In the genomic region with DNA sequence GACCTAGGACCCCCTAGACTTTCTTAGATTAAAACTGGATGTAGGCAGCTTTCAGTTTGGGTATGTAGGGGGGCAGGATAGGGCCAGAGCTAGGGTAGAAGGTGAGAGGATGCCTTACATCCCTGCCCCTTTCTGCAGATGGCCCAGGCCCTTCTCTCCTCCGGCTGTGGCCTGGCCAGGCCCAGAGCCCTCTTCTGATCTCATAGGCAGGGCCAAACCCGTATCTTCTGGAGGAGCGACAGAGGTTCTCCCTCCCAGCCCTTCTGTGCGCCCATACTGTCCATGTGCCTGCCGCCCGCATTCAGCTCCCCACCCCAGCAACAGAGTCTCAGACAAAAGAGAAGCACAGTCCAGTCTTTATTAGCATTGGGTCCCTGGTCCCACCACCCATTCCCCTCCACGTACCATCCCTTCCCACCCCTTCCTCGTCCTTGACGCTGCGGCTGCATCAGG, we compare ENCODE assay signal across 9 cellular contexts. TPM values are rescaled to one million over a fixed set of nuclear protein-coding genes. Genes with fewer than 3 reads are reported as not detected.
A peak's percentile ranks its signal among the peaks of the same experiment; 100 is the strongest.
DNase-seq lines count a peak whose midpoint lies in the region; ATAC-seq and TF ChIP-seq lines count a peak whose summit lies in the region.
"Had no signal": no experiment of that assay in that cellular context is flagged by ENCODE, and none has a peak within 500 bp of the region (broad histone marks: within the 10 kb centered on the region; RNA-seq: fewer than 3 reads in every experiment).

No MANE protein-coding gene starts in this region.

- H3K27me3 ChIP-seq in A673 (replicated peaks; ENCODE audit: insufficient read depth, low read depth, low read length, poor library complexity): no peaks in the 10 kb centered on the region

- POLR2A ChIA-PET in A673 (lab: Charles Lee; ENCODE audit: low non-redundant PET): no interaction called here

- ATAC-seq in activated naive CD4-positive, alpha-beta T cell treated with anti-CD3 and anti-CD28 coated beads, Interleukin-2, amount 50 U/mL, for 72 hours: peak in 1 of 2 donors; percentile 1
- ATAC-seq in GM19035 (IDR thresholded peaks at IDR 0.05; ENCODE audit: unreplicated experiment): no peak
- ATAC-seq in GM18858 (IDR thresholded peaks at IDR 0.05; ENCODE audit: unreplicated experiment): no peak

- CTCF ChIA-PET in A673 (lab: Charles Lee): no interaction called here

- TF ChIP-seq POLR2A in NB4 (IDR thresholded peaks at IDR 0.05; ENCODE audit: extremely low read depth, insufficient read length): no peak

- DNase-seq in A673 (ENCODE audit: low spot score) (no peak), NB4 (ENCODE audit: low read depth) (peak; percentile 62), nephron progenitor cell (no peak), NCI-H2029 treated with DMSO at 0.1 percent for 48 hours (lab: John Stamatoyannopoulos, UW) (no peak), GM10266 (ENCODE audit: extremely low spot score) (no peak)
- no peak for DNase-seq in activated naive CD4-positive, alpha-beta T cell treated with anti-CD3 and anti-CD28 coated beads, Interleukin-2, amount 50 U/mL, for 72 hours (ENCODE audit: low spot score in 2 of 2)
- DNase-seq: PC-9 had no signal

- no TSS peak for BruUV-seq in A673 (replicated peaks; lab: Mats Ljungman, UMichigan)

- no peaks in the 10 kb centered on the region for H3K9me3 Mint-ChIP-seq in activated naive CD4-positive, alpha-beta T cell treated with anti-CD3 and anti-CD28 coated beads, Interleukin-2, amount 50 U/mL, for 72 hours
- no peaks in the 10 kb centered on the region for H3K9me3 Mint-ChIP-seq in nephron progenitor cell

- H3K4me3 ChIP-seq in A673 (ENCODE audit: low read depth, low read length, poor library complexity, severe bottlenecking) (no peak overlapping the region), NB4 (ENCODE audit: low read depth, low read length) (peak overlapping the region; percentile 99)
- H3K4me3 ChIP-seq: PC-9 had no signal

- no peak for TF ChIP-seq CTCF in A673 (conservative IDR thresholded peaks at IDR 0.05; ENCODE audit: low read depth, low read length)
- no peak for TF ChIP-seq CTCF in NB4 (IDR thresholded peaks at IDR 0.05; ENCODE audit: low read depth, low read length)
- TF ChIP-seq CTCF in nephron progenitor cell (IDR thresholded peaks at IDR 0.05): no peak
- no peak for TF ChIP-seq CTCF in GM10266 (IDR thresholded peaks at IDR 0.05; ENCODE audit: control insufficient read depth, insufficient read depth, low read depth, missing control alignments)

- peak overlapping the region; percentile 100 for H3K27ac Mint-ChIP-seq in activated naive CD4-positive, alpha-beta T cell treated with anti-CD3 and anti-CD28 coated beads, Interleukin-2, amount 50 U/mL, for 72 hours
- H3K27ac Mint-ChIP-seq in nephron progenitor cell: peak overlapping the region; percentile 46

- H3K27me3 Mint-ChIP-seq in nephron progenitor cell (ENCODE audit: low read depth, poor library complexity): peaks cover 11% of the 10 kb centered on the region

- no peaks in the 10 kb centered on the region for H3K9me3 ChIP-seq in A673 (ENCODE audit: low read depth, low read length, poor library complexity, severe bottlenecking)

- peaks cover 44 to 61% of the 10 kb centered on the region in 2 donors for H3K36me3 Mint-ChIP-seq in activated naive CD4-positive, alpha-beta T cell treated with anti-CD3 and anti-CD28 coated beads, Interleukin-2, amount 50 U/mL, for 72 hours
- no peaks in the 10 kb centered on the region for H3K36me3 Mint-ChIP-seq in nephron progenitor cell (ENCODE audit: low read depth)

- H3K36me3 ChIP-seq in A673 (ENCODE audit: insufficient read depth, low read length, poor library complexity, severe bottlenecking): no peaks in the 10 kb centered on the region

- H3K4me3 Mint-ChIP-seq in nephron progenitor cell: no peak overlapping the region

- peaks cover 15% of the 10 kb centered on the region for H3K4me1 ChIP-seq in A673 (ENCODE audit: insufficient read depth, low read length, poor library complexity, severe bottlenecking)

- H3K27ac ChIP-seq in A673 (ENCODE audit: low read depth, low read length, poor library complexity, severe bottlenecking): peak overlapping the region; percentile 67
- H3K27ac ChIP-seq: PC-9 had no signal

- H3K4me1 Mint-ChIP-seq in nephron progenitor cell: peaks cover 72% of the 10 kb centered on the region

- intact Hi-C loops in A673 (cut with micrococcal nuclease; ENCODE audit: unreplicated experiment): no loop called here

RNA-seq across cellular contexts. Expression of gene TSPOAP1, which starts 2.0 kb away (rescaled TPM):
- 0.21 and 0.24 TPM in 2 replicates for total RNA-seq in A673 (2021)
- 100 to 1,000 TPM in 1 of 2 donors, 10 to 100 TPM in 1; 19.2 to 123 TPM for total RNA-seq in activated naive CD4-positive, alpha-beta T cell treated with anti-CD3 and anti-CD28 coated beads, Interleukin-2, amount 50 U/mL, for 72 hours

RNA-seq across cellular contexts. Expression of gene SUPT4H1, which starts 21.4 kb away (rescaled TPM):
- 93.1 and 106 TPM in 2 replicates for total RNA-seq in A673 (2021)
- total RNA-seq in activated naive CD4-positive, alpha-beta T cell treated with anti-CD3 and anti-CD28 coated beads, Interleukin-2, amount 50 U/mL, for 72 hours: 100 to 1,000 TPM; 105 to 141 TPM

RNA-seq across cellular contexts. Expression of gene MPO, which starts 49.8 kb away (rescaled TPM):
- total RNA-seq in A673 (2021): not detected in 2 replicates
- not detected for total RNA-seq in activated naive CD4-positive, alpha-beta T cell treated with anti-CD3 and anti-CD28 coated beads, Interleukin-2, amount 50 U/mL, for 72 hours
- total RNA-seq: PC-9 had no signal

Comparison
In these comparisons a context has a peak if more than half of its experiments do, and no peak if none do; other contexts are left out.
1. RNA of gene TSPOAP1, which starts 2.0 kb away (total RNA-seq): 19.2 to 123 TPM in activated naive CD4-positive, alpha-beta T cell treated with anti-CD3 and anti-CD28 coated beads, Interleukin-2, amount 50 U/mL, for 72 hours; 0.21 to 0.24 TPM in A673; every median in the first group is over 10 times any median in the second.